11 cellular contexts compared by ENCODE assay signal in genomic region chr7:128407751-128408708, GRCh38. TPM values are rescaled to one million over a fixed set of nuclear protein-coding genes. Genes with fewer than 3 reads are reported as not detected.
DNase-seq lines count a peak whose midpoint lies in the region; ATAC-seq lines count a peak whose summit lies in the region.
"Had no signal": no experiment of that assay in that cellular context is flagged by ENCODE, and none has a peak within 500 bp of the region (broad histone marks: within the 10 kb centered on the region; RNA-seq: fewer than 3 reads in every experiment).

No MANE protein-coding gene starts in this region.

- H3K9me3 Mint-ChIP-seq in effector memory CD8-positive, alpha-beta T cell, result no peaks in the 10 kb centered on the region

- ATAC-seq in effector memory CD8-positive, alpha-beta T cell (replicated peaks), result no peak
- ATAC-seq in GM18520 (IDR thresholded peaks at IDR 0.05; ENCODE audit: unreplicated experiment) (no peak), GM18502 (IDR thresholded peaks at IDR 0.05; ENCODE audit: poor library complexity, unreplicated experiment) (no peak)
- ATAC-seq: left colon had no signal

- peak overlapping the region; percentile 30 to 91 for H3K27ac Mint-ChIP-seq in effector memory CD8-positive, alpha-beta T cell

- H3K27me3 Mint-ChIP-seq in effector memory CD8-positive, alpha-beta T cell, result no peaks in the 10 kb centered on the region

- intact Hi-C loops in posterior vena cava (cut with DNase I), result no loop called here

- H3K4me3 Mint-ChIP-seq in effector memory CD8-positive, alpha-beta T cell, result peak overlapping the region; percentile 18 to 88

- H3K36me3 Mint-ChIP-seq in effector memory CD8-positive, alpha-beta T cell (ENCODE audit: insufficient read depth), result peaks cover 5% of the 10 kb centered on the region

- peak; percentile 51 for DNase-seq in ELF-1 (ENCODE audit: low read depth, low spot score)
- peak; percentile 66 for DNase-seq in NCI-H524 treated with DMSO at 0.1 percent for 48 hours (lab: John Stamatoyannopoulos, UW)
- DNase-seq in effector memory CD8-positive, alpha-beta T cell, result no peak
- peak; percentile 50 for DNase-seq in posterior vena cava (ENCODE audit: low spot score)
- DNase-seq in NCI-H2029 (lab: John Stamatoyannopoulos, UW), result no peak
- DNase-seq in activated CD8-positive, alpha-beta memory T cell treated with anti-CD3 and anti-CD28 coated beads for 24 hours, result no peak
- DNase-seq: stimulated activated CD8-positive, alpha-beta memory T cell treated with anti-CD3 and anti-CD28 coated beads, Interleukin-4, amount 100 ng/mL, for 48 hours had no signal

- H3K4me1 Mint-ChIP-seq in effector memory CD8-positive, alpha-beta T cell (ENCODE audit: low read depth in 2 of 2), result peaks cover 29 to 42% of the 10 kb centered on the region in 2 donors

RNA-seq across cellular contexts. Expression of gene IMPDH1, which starts 1.8 kb away (rescaled TPM):
- total RNA-seq in posterior vena cava, result 10 to 100 TPM; 44.7 to 49.4 TPM

RNA-seq across cellular contexts. Expression of gene PRRT4, which starts 46.5 kb away (rescaled TPM):
- total RNA-seq in posterior vena cava, result 1 to 10 TPM in 1 of 2 donors, under 1 TPM in 1; 0.43 to 1.2 TPM
- total RNA-seq: RPMI7951 had no signal

RNA-seq across cellular contexts. Expression of gene HILPDA, which starts 47.6 kb away (rescaled TPM):
- total RNA-seq in posterior vena cava, result 10 to 100 TPM; 12.8 to 18.1 TPM

Comparison
In these comparisons a context has a peak if more than half of its experiments do, and no peak if none do; other contexts are left out.
1. DNase-seq: peak in ELF-1 (single experiment), NCI-H524 treated with DMSO at 0.1 percent for 48 hours (single experiment) and posterior vena cava (single experiment); none in effector memory CD8-positive, alpha-beta T cell (0 of 3), NCI-H2029 (single experiment) and activated CD8-positive, alpha-beta memory T cell treated with anti-CD3 and anti-CD28 coated beads for 24 hours (single experiment).